In genomic region chr5:26329562-26330189, GRCh38 we compare ENCODE assay signal across 9 cellular contexts.
DNase-seq lines count a peak whose midpoint lies in the region; ATAC-seq, FAIRE-seq and TF ChIP-seq lines count a peak whose summit lies in the region.
"Had no signal": no experiment of that assay in that cellular context is flagged by ENCODE, and none has a peak within 500 bp of the region (broad histone marks: within the 10 kb centered on the region; RNA-seq: fewer than 3 reads in every experiment).

No MANE protein-coding gene starts in this region.

- H3K4me1 Mint-ChIP-seq in activated CD4-positive, alpha-beta memory T cell treated with anti-CD3 and anti-CD28 coated beads, Interleukin-2, amount 10 ng/mL, durations not matched to agents 7 days and 5 days, result no peaks in the 10 kb centered on the region

- H3K36me3 ChIP-seq in kidney (ENCODE audit: control insufficient read depth in 1 of 2, insufficient read depth in 2 of 2, low read length in 2 of 2) (no peaks in the 10 kb centered on the region), MG63 (no peaks in the 10 kb centered on the region)
- H3K36me3 ChIP-seq: left lung had no signal

- no peak overlapping the region for H3K9ac ChIP-seq in kidney (ENCODE audit: low read length in 2 of 2)

- in situ Hi-C loops in Caki2 (cut with HindIII; ENCODE audit: low pct_unique_long_range_greater_than_20kb, low sequenced_read_pairs) (no loop called here), SK-MEL-5 (cut with HindIII; ENCODE audit: low pct_unique_long_range_greater_than_20kb, low sequenced_read_pairs) (no loop called here)

- no peaks in the 10 kb centered on the region for H3K36me3 Mint-ChIP-seq in activated CD4-positive, alpha-beta memory T cell treated with anti-CD3 and anti-CD28 coated beads, Interleukin-2, amount 10 ng/mL, durations not matched to agents 7 days and 5 days (ENCODE audit: low read depth)

- peak; percentile 20 for TF ChIP-seq CTCF in kidney (IDR thresholded peaks at IDR 0.05; ENCODE audit: borderline replicate concordance, extremely low read depth, insufficient read depth)

- H3K4me1 ChIP-seq in kidney (ENCODE audit: control insufficient read depth in 1 of 2, insufficient read depth in 1 of 2, low read depth in 1 of 2, low read length in 2 of 2), result no peaks in the 10 kb centered on the region
- H3K4me1 ChIP-seq: left lung had no signal

- peaks cover 4% of the 10 kb centered on the region; the same call in 1 of the 2 replicates for H3K27me3 ChIP-seq in MG63
- H3K27me3 ChIP-seq: left lung had no signal

- POLR2A ChIA-PET in activated CD4-positive, alpha-beta memory T cell treated with anti-CD3 and anti-CD28 coated beads, Interleukin-2, amount 10 ng/mL, durations not matched to agents 7 days and 5 days (lab: Charles Lee), result no interaction called here

- peak; percentile 4 for DNase-seq in Caki2 (ENCODE audit: low read depth)
- peak; percentile 56 for DNase-seq in HT1080 (ENCODE audit: low read depth)
- DNase-seq in SK-MEL-5 (ENCODE audit: low read depth, low spot score), result peak; percentile 66
- DNase-seq in kidney, result no peak
- DNase-seq in activated CD4-positive, CD25-positive, alpha-beta regulatory T cell treated with anti-CD3 and anti-CD28 coated beads, Interleukin-2, amount 50 U/mL, for 72 hours, result no peak
- DNase-seq in MG63, result no peak
- DNase-seq in activated CD4-positive, alpha-beta memory T cell treated with anti-CD3 and anti-CD28 coated beads, Interleukin-2, amount 10 ng/mL, durations not matched to agents 7 days and 5 days, result no peak
- DNase-seq: left lung had no signal

- no peaks in the 10 kb centered on the region for H3K27me3 Mint-ChIP-seq in activated CD4-positive, alpha-beta memory T cell treated with anti-CD3 and anti-CD28 coated beads, Interleukin-2, amount 10 ng/mL, durations not matched to agents 7 days and 5 days

- peaks cover 3% of the 10 kb centered on the region for H3K9me3 Mint-ChIP-seq in activated CD4-positive, alpha-beta memory T cell treated with anti-CD3 and anti-CD28 coated beads, Interleukin-2, amount 10 ng/mL, durations not matched to agents 7 days and 5 days

- FAIRE-seq in kidney (lab: Jason Lieb, UNC), result no peak

- CTCF ChIA-PET in activated CD4-positive, alpha-beta memory T cell treated with anti-CD3 and anti-CD28 coated beads, Interleukin-2, amount 10 ng/mL, durations not matched to agents 7 days and 5 days (lab: Charles Lee), result no interaction called here

- no peak overlapping the region for H3K27ac ChIP-seq in kidney (ENCODE audit: low read depth in 2 of 2, low read length in 2 of 2)
- H3K27ac ChIP-seq: left lung had no signal

- no peak overlapping the region for H3K27ac Mint-ChIP-seq in activated CD4-positive, alpha-beta memory T cell treated with anti-CD3 and anti-CD28 coated beads, Interleukin-2, amount 10 ng/mL, durations not matched to agents 7 days and 5 days

- H3K9me3 ChIP-seq in kidney (ENCODE audit: control insufficient read depth in 1 of 2, low read length in 2 of 2) (no peaks in the 10 kb centered on the region), MG63 (no peaks in the 10 kb centered on the region)
- H3K9me3 ChIP-seq: left lung had no signal

- H3K4me3 ChIP-seq in kidney (ENCODE audit: low read length in 2 of 2) (no peak overlapping the region), MG63 (no peak overlapping the region; the same call in 1 of the 2 replicates)
- H3K4me3 ChIP-seq: left lung had no signal

- H3K4me3 Mint-ChIP-seq in activated CD4-positive, alpha-beta memory T cell treated with anti-CD3 and anti-CD28 coated beads, Interleukin-2, amount 10 ng/mL, durations not matched to agents 7 days and 5 days, result no peak overlapping the region

- ATAC-seq in HG03457 (IDR thresholded peaks at IDR 0.05; ENCODE audit: unreplicated experiment), result no peak
- ATAC-seq: left lung had no signal

- intact Hi-C loops in kidney (cut with DNase I), result no loop called here

Comparison
In these comparisons a context has a peak if more than half of its experiments do, and no peak if none do; other contexts are left out.
1. DNase-seq: peak in Caki2 (single experiment), HT1080 (single experiment) and SK-MEL-5 (single experiment); none in kidney (single experiment), activated CD4-positive, CD25-positive, alpha-beta regulatory T cell treated with anti-CD3 and anti-CD28 coated beads, Interleukin-2, amount 50 U/mL, for 72 hours (single experiment), MG63 (single experiment) and activated CD4-positive, alpha-beta memory T cell treated with anti-CD3 and anti-CD28 coated beads, Interleukin-2, amount 10 ng/mL, durations not matched to agents 7 days and 5 days (single experiment).